ENCODE assay signal across 9 cellular contexts in genomic region chr2:130728549-130729310, GRCh38. TPM values are rescaled to one million over a fixed set of nuclear protein-coding genes. Genes with fewer than 3 reads are reported as not detected.
DNase-seq lines count a peak whose midpoint lies in the region; ATAC-seq and TF ChIP-seq lines count a peak whose summit lies in the region.
"Had no signal": no experiment of that assay in that cellular context is flagged by ENCODE, and none has a peak within 500 bp of the region (broad histone marks: within the 10 kb centered on the region; RNA-seq: fewer than 3 reads in every experiment).

A gene with protein sequence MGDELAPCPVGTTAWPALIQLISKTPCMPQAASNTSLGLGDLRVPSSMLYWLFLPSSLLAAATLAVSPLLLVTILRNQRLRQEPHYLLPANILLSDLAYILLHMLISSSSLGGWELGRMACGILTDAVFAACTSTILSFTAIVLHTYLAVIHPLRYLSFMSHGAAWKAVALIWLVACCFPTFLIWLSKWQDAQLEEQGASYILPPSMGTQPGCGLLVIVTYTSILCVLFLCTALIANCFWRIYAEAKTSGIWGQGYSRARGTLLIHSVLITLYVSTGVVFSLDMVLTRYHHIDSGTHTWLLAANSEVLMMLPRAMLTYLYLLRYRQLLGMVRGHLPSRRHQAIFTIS (plus strand): TSS chr2:130729070. CDS start chr2:130729152, 82 bp downstream.

- H3K27ac Mint-ChIP-seq in activated CD4-positive, alpha-beta T cell treated with anti-CD3 and anti-CD28 coated beads, Interleukin-2, amount 10 ng/mL, durations not matched to agents 24 days and 14 days, result no peak within 1 kb of the TSS
- H3K27ac Mint-ChIP-seq in T-cell, result peak within 1 kb of the TSS; percentile 82 to 92

- no peak for TF ChIP-seq CTCF in right atrium auricular region (IDR thresholded peaks at IDR 0.05)
- no peak for TF ChIP-seq CTCF in suprapubic skin (IDR thresholded peaks at IDR 0.05)

- H3K36me3 ChIP-seq in right atrium auricular region (no peaks in the 10 kb centered on the region), suprapubic skin (no peaks in the 10 kb centered on the region), MG63 (no peaks in the 10 kb centered on the region)

- 69% methylated on average over 5 of the region's 8 CpGs for WGBS in suprapubic skin

- intact Hi-C loops in activated CD4-positive, alpha-beta T cell treated with anti-CD3 and anti-CD28 coated beads, Interleukin-2, amount 10 ng/mL, durations not matched to agents 24 days and 14 days (cut with micrococcal nuclease), result no loop called here

- H3K9me3 ChIP-seq in right atrium auricular region (no peaks in the 10 kb centered on the region), suprapubic skin (no peaks in the 10 kb centered on the region), MG63 (no peaks in the 10 kb centered on the region)

- peak within 1 kb of the TSS; percentile 81 for H3K4me3 Mint-ChIP-seq in activated CD4-positive, alpha-beta T cell treated with anti-CD3 and anti-CD28 coated beads, Interleukin-2, amount 10 ng/mL, durations not matched to agents 24 days and 14 days
- H3K4me3 Mint-ChIP-seq in T-cell, result peak within 1 kb of the TSS; percentile 66 to 83 (median 80)

- CTCF ChIA-PET in T-cell (lab: Charles Lee), result interaction anchor here (0.6 to 1.8 kb wide), 3 partner anchors 12 to 279 kb away, joined by 3 to 5 read pairs (median 4); no protein-coding TSS in a partner anchor

- no peaks in the 10 kb centered on the region for H3K27me3 ChIP-seq in right atrium auricular region
- peaks cover 13% of the 10 kb centered on the region for H3K27me3 ChIP-seq in suprapubic skin
- no peaks in the 10 kb centered on the region; the same call in 1 of the 2 replicates for H3K27me3 ChIP-seq in MG63

- H3K36me3 Mint-ChIP-seq in activated CD4-positive, alpha-beta T cell treated with anti-CD3 and anti-CD28 coated beads, Interleukin-2, amount 10 ng/mL, durations not matched to agents 24 days and 14 days (ENCODE audit: low read depth), result no peaks in the 10 kb centered on the region
- no peaks in the 10 kb centered on the region for H3K36me3 Mint-ChIP-seq in T-cell

- no peak for TF ChIP-seq POLR2A in suprapubic skin (IDR thresholded peaks at IDR 0.05)

- ATAC-seq in T-cell (replicated peaks in 1 of 4) (no peak), HG03175 (IDR thresholded peaks at IDR 0.05; ENCODE audit: unreplicated experiment) (no peak)

- DNase-seq in activated CD4-positive, alpha-beta T cell treated with anti-CD3 and anti-CD28 coated beads, Interleukin-2, amount 10 ng/mL, durations not matched to agents 24 days and 14 days, result peak; percentile 58
- DNase-seq in activated CD4-positive, alpha-beta T cell treated with anti-CD3 and anti-CD28 coated beads, Interleukin-2, amount 50 U/mL, for 48 hours, result no peak
- DNase-seq in T-cell (peak in 1 of 34 experiments; percentile 4), right atrium auricular region (ENCODE audit: low spot score) (no peak), suprapubic skin (ENCODE audit: low spot score in 2 of 2) (no peak), 8988T (no peak), MG63 (no peak)

- TF ChIP-seq EP300 in suprapubic skin (IDR thresholded peaks at IDR 0.05), result no peak

- H3K4me1 ChIP-seq in right atrium auricular region (peaks cover 0 to 18% of the 10 kb centered on the region in 2 donors), suprapubic skin (peaks cover 20% of the 10 kb centered on the region)

- peak within 1 kb of the TSS; percentile 72 to 79 for H3K27ac ChIP-seq in right atrium auricular region
- peak within 1 kb of the TSS; percentile 27 for H3K27ac ChIP-seq in suprapubic skin

- H3K9me3 Mint-ChIP-seq in activated CD4-positive, alpha-beta T cell treated with anti-CD3 and anti-CD28 coated beads, Interleukin-2, amount 10 ng/mL, durations not matched to agents 24 days and 14 days, result no peaks in the 10 kb centered on the region
- peaks cover 0 to 5% (median 0%) of the 10 kb centered on the region in 3 donors for H3K9me3 Mint-ChIP-seq in T-cell

- H3K4me3 ChIP-seq in right atrium auricular region (peak within 1 kb of the TSS; percentile 39 to 60), suprapubic skin (peak within 1 kb of the TSS; percentile 47), MG63 (no peak within 1 kb of the TSS)

- POLR2A ChIA-PET in T-cell (lab: Charles Lee), result interaction anchor here in 1 of 2 donors (0.5 kb wide), 1 partner anchor 765 kb away, joined by 5 read pairs; no protein-coding TSS in a partner anchor

- H3K27me3 Mint-ChIP-seq in activated CD4-positive, alpha-beta T cell treated with anti-CD3 and anti-CD28 coated beads, Interleukin-2, amount 10 ng/mL, durations not matched to agents 24 days and 14 days, result peaks cover 13% of the 10 kb centered on the region
- H3K27me3 Mint-ChIP-seq in T-cell, result no peaks in the 10 kb centered on the region

- peaks cover 3% of the 10 kb centered on the region for H3K4me1 Mint-ChIP-seq in activated CD4-positive, alpha-beta T cell treated with anti-CD3 and anti-CD28 coated beads, Interleukin-2, amount 10 ng/mL, durations not matched to agents 24 days and 14 days
- peaks cover 0 to 18% (median 14%) of the 10 kb centered on the region in 3 donors for H3K4me1 Mint-ChIP-seq in T-cell

RNA-seq across cellular contexts. Expression of the gene that starts here (rescaled TPM):
- total RNA-seq in activated CD4-positive, alpha-beta T cell treated with anti-CD3 and anti-CD28 coated beads, Interleukin-2, amount 10 ng/mL, durations not matched to agents 24 days and 14 days, result not detected in 2 replicates
- total RNA-seq in T-cell (not detected), right atrium auricular region (not detected), suprapubic skin (not detected)
- total RNA-seq in MG63 (2014; rRNA removed; shearing (Covaris generic); ENCODE audit: low replicate concordance), result not detected in 2 replicates
- total RNA-seq: dermis microvascular lymphatic vessel endothelial cell had no signal

Comparison
In these comparisons a context has a peak if more than half of its experiments do, and no peak if none do; other contexts are left out.
1. Peak in DNase-seq in activated CD4-positive, alpha-beta T cell treated with anti-CD3 and anti-CD28 coated beads, Interleukin-2, amount 10 ng/mL, durations not matched to agents 24 days and 14 days; RNA of the gene not detected or under 1 TPM.